8 cellular contexts compared by ENCODE assay signal in the genomic region with DNA sequence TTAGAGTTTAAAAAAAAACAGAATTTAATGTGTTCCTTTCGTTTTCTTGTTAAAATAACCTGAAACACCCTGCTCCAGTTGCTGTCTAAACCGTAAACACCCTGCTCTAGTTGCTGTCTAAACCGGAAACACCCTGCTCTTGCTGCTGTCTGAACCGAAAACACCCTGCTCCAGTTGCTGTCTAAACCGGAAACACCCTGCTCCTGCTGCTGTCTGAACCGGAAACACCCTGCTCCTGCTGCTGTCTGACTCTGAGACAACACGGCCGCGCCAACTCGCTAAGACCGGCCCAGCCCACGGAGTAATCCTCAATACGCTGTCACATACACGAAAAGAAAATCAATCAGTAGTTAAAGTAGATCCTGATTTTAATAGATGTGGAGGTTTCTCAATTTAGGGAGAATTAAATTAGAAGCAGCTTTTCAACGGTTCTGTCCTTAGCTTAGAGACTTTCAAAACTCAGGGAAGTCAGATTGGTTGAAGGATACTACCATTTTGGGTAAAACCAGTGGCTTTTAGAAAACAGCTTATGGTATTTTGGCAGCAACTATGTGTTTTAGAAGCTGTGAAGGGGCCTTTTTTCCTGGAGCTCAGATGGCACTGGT.
DNase-seq lines count a peak whose midpoint lies in the region; ATAC-seq and TF ChIP-seq lines count a peak whose summit lies in the region.

No MANE protein-coding gene starts in this region.

- no peaks in the 10 kb centered on the region for H3K36me3 ChIP-seq in mucosa of descending colon (ENCODE audit: low read depth)

- TF ChIP-seq CTCF in brain (conservative IDR thresholded peaks at IDR 0.05), result no peak
- TF ChIP-seq CTCF in mucosa of descending colon (IDR thresholded peaks at IDR 0.05), result no peak

- peak overlapping the region; percentile 13 to 74 (median 60) for H3K27ac Mint-ChIP-seq in brain

- no peaks in the 10 kb centered on the region for H3K27me3 Mint-ChIP-seq in brain

- DNase-seq in UCSD-AML1 (lab: John Stamatoyannopoulos, UW; ENCODE audit: unreplicated experiment), result peak; percentile 80
- peak; percentile 62 to 83 (median 63) for DNase-seq in mucosa of descending colon
- peak; percentile 22 to 56 for DNase-seq in stimulated activated CD8-positive, alpha-beta memory T cell treated with anti-CD3 and anti-CD28 coated beads, Interleukin-7, amount 100 ng/mL, for 48 hours (ENCODE audit: extremely low read depth in 1 of 2, low read depth in 1 of 2)
- DNase-seq in dedifferentiated amniotic fluid mesenchymal stem cell (ENCODE audit: extremely low spot score), result no peak
- DNase-seq in foreskin melanocyte, result no peak

- H3K9me3 ChIP-seq in mucosa of descending colon, result no peaks in the 10 kb centered on the region

- ATAC-seq in GM18873 (IDR thresholded peaks at IDR 0.05; ENCODE audit: low FRiP score, unreplicated experiment), result peak; percentile 93
- ATAC-seq in HG03060 (IDR thresholded peaks at IDR 0.05; ENCODE audit: low read depth, unreplicated experiment), result peak; percentile 91
- ATAC-seq in mucosa of descending colon, result peak; percentile 78

- no peaks in the 10 kb centered on the region for H3K9me3 Mint-ChIP-seq in brain

- H3K4me1 Mint-ChIP-seq in brain, result peaks cover 72% of the 10 kb centered on the region

- intact Hi-C loops in mucosa of descending colon (cut with DNase I, micrococcal nuclease), result no loop called here

- H3K36me3 Mint-ChIP-seq in brain, result peaks cover 48% of the 10 kb centered on the region

- no peak overlapping the region for H3K4me3 Mint-ChIP-seq in brain

- H3K4me3 ChIP-seq in mucosa of descending colon, result no peak overlapping the region

- no peaks in the 10 kb centered on the region for H3K4me1 ChIP-seq in mucosa of descending colon (ENCODE audit: low read depth)

Comparison
In these comparisons a context has a peak if more than half of its experiments do, and no peak if none do; other contexts are left out.
1. DNase-seq: peak in UCSD-AML1 (single experiment), mucosa of descending colon (3 of 3) and stimulated activated CD8-positive, alpha-beta memory T cell treated with anti-CD3 and anti-CD28 coated beads, Interleukin-7, amount 100 ng/mL, for 48 hours (2 of 2); none in dedifferentiated amniotic fluid mesenchymal stem cell (single experiment) and foreskin melanocyte (single experiment).
2. Peak in every context shown above with its lines, with median percentiles within 50 percentile points of each other: ATAC-seq.